Comparison of ENCODE assay signal across 12 cellular contexts in the genomic region with DNA sequence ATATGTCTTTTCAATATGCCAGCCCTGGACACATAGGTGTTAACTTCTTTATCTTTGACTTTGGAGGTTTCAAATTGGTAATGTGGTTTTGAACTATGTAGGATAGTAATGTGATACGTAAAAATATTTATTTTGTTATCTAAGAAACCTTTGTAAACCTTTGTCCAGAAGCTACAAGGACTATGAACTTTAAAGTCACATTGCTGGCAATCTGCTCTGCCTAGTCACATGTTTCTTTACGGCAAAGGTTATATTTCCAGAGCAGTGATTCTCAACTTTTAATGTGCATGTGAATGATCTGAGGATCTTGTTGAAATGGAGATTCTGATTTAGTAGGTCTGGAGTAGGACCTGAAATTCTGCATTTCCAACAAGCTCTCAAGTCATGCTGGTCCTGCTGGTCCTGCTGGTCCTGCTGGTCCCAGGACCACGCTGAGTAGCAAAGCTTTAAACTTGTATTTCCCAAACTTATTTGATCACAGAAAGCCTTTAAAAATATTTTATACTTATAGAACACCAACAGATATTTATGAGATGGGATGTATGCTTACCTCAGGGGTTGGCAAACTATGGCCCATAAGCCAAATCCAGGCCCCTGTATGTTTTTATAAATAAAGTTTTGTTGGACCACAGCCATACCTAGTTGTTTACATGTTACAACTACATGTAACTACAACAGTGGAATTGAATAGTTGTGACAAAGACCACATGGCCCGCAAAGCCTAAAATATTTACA.
"Had no signal": no experiment of that assay in that cellular context is flagged by ENCODE, and none has a peak within 500 bp of the region (broad histone marks: within the 10 kb centered on the region; RNA-seq: fewer than 3 reads in every experiment).

No MANE protein-coding gene starts in this region.

- H3K9me3 ChIP-seq: body of pancreas, tibial nerve had no signal

- H3K27ac ChIP-seq: body of pancreas, coronary artery, tibial nerve had no signal

- H3K4me1 ChIP-seq: body of pancreas, tibial nerve had no signal

- H3K27me3 ChIP-seq: body of pancreas, tibial nerve had no signal

- H3K4me3 ChIP-seq: body of pancreas, coronary artery, tibial nerve had no signal

- DNase-seq: activated B cell treated with CpG ODN at 0.5 μM for 24 hours; activated CD4-positive, alpha-beta T cell treated with anti-CD3 and anti-CD28 coated beads, Interleukin-2, amount 50 U/mL, for 1 hour; activated naive CD4-positive, alpha-beta T cell treated with anti-CD3 and anti-CD28 coated beads, Interleukin-2, amount 10 ng/mL, durations not matched to agents 7 days and 5 days; activated T-cell treated with anti-CD3 and anti-CD28 coated beads for 4 hours; body of pancreas; central memory CD4-positive, alpha-beta T cell; effector CD4-positive, alpha-beta T cell; glutamatergic neuron; mesendoderm; retina had no signal
